1 cellular context compared by ENCODE assay signal in the genomic region with DNA sequence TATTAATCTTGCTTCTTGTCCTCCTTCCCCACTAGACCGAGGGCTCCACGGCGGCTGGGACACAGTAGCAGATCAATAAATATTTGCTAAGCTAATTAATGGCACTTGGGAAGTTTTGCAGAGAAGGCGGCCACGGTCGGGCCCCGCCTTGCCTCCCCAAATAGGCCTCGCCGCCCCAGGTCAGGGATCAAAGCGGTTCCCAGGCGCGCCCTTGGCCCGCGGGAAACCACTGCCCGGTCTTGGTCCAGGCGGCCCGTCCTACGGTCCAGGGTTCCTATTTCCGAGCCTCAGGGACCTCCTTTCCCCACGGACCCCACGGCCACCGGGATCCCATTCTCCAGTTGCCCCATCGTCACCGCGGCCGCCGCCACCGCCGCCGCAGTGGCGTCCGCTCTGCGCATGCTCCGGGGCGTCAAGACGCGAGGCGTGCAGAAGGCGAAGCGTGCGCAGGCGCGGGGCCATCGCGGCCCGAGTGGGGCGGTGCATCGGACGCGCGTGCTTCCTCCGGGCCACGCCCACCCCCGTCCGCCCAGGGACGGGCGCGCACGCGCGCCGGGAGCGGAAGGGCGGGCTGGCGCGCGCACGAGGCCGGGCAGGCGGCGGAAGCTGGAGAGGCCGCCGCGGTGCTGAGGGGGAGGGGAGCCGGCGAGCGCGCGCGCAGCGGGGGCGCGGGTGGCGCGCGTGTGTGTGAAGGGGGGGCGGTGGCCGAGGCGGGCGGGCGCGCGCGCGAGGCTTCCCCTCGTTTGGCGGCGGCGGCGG.
TF ChIP-seq lines count a peak whose summit lies in the region.

A gene (plus strand): TSS at position 717 of the 759 bp plus-strand sequence. CDS start 23,122 bp downstream, outside the sequence.

TF ChIP-seq in GM12878, 131 proteins besides CTCF, POLR2A, EP300 and RAD21 (continued from another document and continues in another):
- TF ChIP-seq, protein P1, sequence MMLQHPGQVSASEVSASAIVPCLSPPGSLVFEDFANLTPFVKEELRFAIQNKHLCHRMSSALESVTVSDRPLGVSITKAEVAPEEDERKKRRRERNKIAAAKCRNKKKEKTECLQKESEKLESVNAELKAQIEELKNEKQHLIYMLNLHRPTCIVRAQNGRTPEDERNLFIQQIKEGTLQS (IDR thresholded peaks at IDR 0.05; ENCODE audit: borderline replicate concordance, extremely low read depth, low read depth, low read length), result peak; percentile 42; the same call in 1 of the 2 replicates
- peak; percentile 42; the same call in 1 of the 2 replicates for TF ChIP-seq HCFC1 (IDR thresholded peaks at IDR 0.05; ENCODE audit: low read length)
- 0 out of 2 replicates have a peak, but pooled peaks have one; percentile 64 for TF ChIP-seq CBFB (IDR thresholded peaks at IDR 0.05; ENCODE audit: low read depth)
- TF ChIP-seq ASH2L (IDR thresholded peaks at IDR 0.05; ENCODE audit: borderline replicate concordance, low read depth), result no peak
- 0 out of 2 replicates have a peak, but pooled peaks have one; percentile 31 for TF ChIP-seq RB1 (IDR thresholded peaks at IDR 0.05; ENCODE audit: borderline replicate concordance)
- TF ChIP-seq, protein P2, sequence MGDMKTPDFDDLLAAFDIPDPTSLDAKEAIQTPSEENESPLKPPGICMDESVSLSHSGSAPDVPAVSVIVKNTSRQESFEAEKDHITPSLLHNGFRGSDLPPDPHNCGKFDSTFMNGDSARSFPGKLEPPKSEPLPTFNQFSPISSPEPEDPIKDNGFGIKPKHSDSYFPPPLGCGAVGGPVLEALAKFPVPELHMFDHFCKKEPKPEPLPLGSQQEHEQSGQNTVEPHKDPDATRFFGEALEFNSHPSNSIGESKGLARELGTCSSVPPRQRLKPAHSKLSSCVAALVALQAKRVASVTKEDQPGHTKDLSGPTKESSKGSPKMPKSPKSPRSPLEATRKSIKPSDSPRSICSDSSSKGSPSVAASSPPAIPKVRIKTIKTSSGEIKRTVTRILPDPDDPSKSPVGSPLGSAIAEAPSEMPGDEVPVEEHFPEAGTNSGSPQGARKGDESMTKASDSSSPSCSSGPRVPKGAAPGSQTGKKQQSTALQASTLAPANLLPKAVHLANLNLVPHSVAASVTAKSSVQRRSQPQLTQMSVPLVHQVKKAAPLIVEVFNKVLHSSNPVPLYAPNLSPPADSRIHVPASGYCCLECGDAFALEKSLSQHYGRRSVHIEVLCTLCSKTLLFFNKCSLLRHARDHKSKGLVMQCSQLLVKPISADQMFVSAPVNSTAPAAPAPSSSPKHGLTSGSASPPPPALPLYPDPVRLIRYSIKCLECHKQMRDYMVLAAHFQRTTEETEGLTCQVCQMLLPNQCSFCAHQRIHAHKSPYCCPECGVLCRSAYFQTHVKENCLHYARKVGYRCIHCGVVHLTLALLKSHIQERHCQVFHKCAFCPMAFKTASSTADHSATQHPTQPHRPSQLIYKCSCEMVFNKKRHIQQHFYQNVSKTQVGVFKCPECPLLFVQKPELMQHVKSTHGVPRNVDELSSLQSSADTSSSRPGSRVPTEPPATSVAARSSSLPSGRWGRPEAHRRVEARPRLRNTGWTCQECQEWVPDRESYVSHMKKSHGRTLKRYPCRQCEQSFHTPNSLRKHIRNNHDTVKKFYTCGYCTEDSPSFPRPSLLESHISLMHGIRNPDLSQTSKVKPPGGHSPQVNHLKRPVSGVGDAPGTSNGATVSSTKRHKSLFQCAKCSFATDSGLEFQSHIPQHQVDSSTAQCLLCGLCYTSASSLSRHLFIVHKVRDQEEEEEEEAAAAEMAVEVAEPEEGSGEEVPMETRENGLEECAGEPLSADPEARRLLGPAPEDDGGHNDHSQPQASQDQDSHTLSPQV (IDR thresholded peaks at IDR 0.05), result no peak
- TF ChIP-seq YBX1 (IDR thresholded peaks at IDR 0.05), result no peak
- TF ChIP-seq POU2F2 (IDR thresholded peaks at IDR 0.05; ENCODE audit: borderline replicate concordance, low read depth, low read length), result no peak
- TF ChIP-seq CHD2 (IDR thresholded peaks at IDR 0.05; ENCODE audit: borderline replicate concordance, low read depth, low read length), result 0 out of 2 replicates have a peak, but pooled peaks have one; percentile 53
- TF ChIP-seq FOXK2 (IDR thresholded peaks at IDR 0.05), result no peak
- no peak for TF ChIP-seq LARP7 (IDR thresholded peaks at IDR 0.05)
- peak; percentile 54; the same call in 1 of the 2 replicates for TF ChIP-seq SMAD5 (IDR thresholded peaks at IDR 0.05; ENCODE audit: low read depth)
- peak; percentile 16; the same call in 1 of the 2 replicates for TF ChIP-seq YY1 (IDR thresholded peaks at IDR 0.05; ENCODE audit: low read depth, low read length)
- peak; percentile 59; the same call in 1 of the 2 replicates for TF ChIP-seq ZNF207 (IDR thresholded peaks at IDR 0.05; ENCODE audit: borderline replicate concordance)
- 0 out of 2 replicates have a peak, but pooled peaks have one; percentile 35 for TF ChIP-seq CREM (IDR thresholded peaks at IDR 0.05; ENCODE audit: low read depth)
- no peak for TF ChIP-seq EED (IDR thresholded peaks at IDR 0.05; ENCODE audit: low read depth)
- no peak; the same call in 1 of the 2 replicates for TF ChIP-seq RUNX3 (IDR thresholded peaks at IDR 0.05; ENCODE audit: low read length)
- TF ChIP-seq PML (IDR thresholded peaks at IDR 0.05; ENCODE audit: low read length), result no peak
- TF ChIP-seq SREBF1 (IDR thresholded peaks at IDR 0.05; ENCODE audit: low read length), result no peak
- TF ChIP-seq, protein P3, sequence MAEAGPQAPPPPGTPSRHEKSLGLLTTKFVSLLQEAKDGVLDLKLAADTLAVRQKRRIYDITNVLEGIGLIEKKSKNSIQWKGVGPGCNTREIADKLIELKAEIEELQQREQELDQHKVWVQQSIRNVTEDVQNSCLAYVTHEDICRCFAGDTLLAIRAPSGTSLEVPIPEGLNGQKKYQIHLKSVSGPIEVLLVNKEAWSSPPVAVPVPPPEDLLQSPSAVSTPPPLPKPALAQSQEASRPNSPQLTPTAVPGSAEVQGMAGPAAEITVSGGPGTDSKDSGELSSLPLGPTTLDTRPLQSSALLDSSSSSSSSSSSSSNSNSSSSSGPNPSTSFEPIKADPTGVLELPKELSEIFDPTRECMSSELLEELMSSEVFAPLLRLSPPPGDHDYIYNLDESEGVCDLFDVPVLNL (IDR thresholded peaks at IDR 0.05; ENCODE audit: low read depth, low read length), result 0 out of 2 replicates have a peak, but pooled peaks have one; percentile 19
- TF ChIP-seq IRF4 (IDR thresholded peaks at IDR 0.05; ENCODE audit: low read depth, low read length), result no peak
- TF ChIP-seq TCF12 (IDR thresholded peaks at IDR 0.05; ENCODE audit: low read depth, low read length), result peak; percentile 36; the same call in 1 of the 2 replicates
- no peak for TF ChIP-seq TARDBP (IDR thresholded peaks at IDR 0.05; ENCODE audit: borderline replicate concordance)
- TF ChIP-seq EGR1 (IDR thresholded peaks at IDR 0.05; ENCODE audit: borderline replicate concordance in 1 of 2, low read depth in 2 of 2, low read length in 2 of 2), result peak in 1 of 2 experiments; percentile 73; a peak in 2 of 3 replicates
- TF ChIP-seq IKZF1 (conservative IDR thresholded peaks at IDR 0.05), result peak; percentile 100
- TF ChIP-seq, protein P4, sequence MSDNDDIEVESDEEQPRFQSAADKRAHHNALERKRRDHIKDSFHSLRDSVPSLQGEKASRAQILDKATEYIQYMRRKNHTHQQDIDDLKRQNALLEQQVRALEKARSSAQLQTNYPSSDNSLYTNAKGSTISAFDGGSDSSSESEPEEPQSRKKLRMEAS (IDR thresholded peaks at IDR 0.05; ENCODE audit: low read depth, low read length), result peak; percentile 50
- no peak for TF ChIP-seq NR2C2 (IDR thresholded peaks at IDR 0.05; ENCODE audit: borderline replicate concordance, control insufficient read depth, insufficient read length, low read depth)
- TF ChIP-seq NR2F1 (conservative IDR thresholded peaks at IDR 0.05), result peak; percentile 95
- TF ChIP-seq NBN (IDR thresholded peaks at IDR 0.05), result peak; percentile 34; the same call in 1 of the 2 replicates
- TF ChIP-seq ESRRA (IDR thresholded peaks at IDR 0.05; ENCODE audit: low read length), result 0 out of 2 replicates have a peak, but pooled peaks have one; percentile 55
- TF ChIP-seq, protein P5, sequence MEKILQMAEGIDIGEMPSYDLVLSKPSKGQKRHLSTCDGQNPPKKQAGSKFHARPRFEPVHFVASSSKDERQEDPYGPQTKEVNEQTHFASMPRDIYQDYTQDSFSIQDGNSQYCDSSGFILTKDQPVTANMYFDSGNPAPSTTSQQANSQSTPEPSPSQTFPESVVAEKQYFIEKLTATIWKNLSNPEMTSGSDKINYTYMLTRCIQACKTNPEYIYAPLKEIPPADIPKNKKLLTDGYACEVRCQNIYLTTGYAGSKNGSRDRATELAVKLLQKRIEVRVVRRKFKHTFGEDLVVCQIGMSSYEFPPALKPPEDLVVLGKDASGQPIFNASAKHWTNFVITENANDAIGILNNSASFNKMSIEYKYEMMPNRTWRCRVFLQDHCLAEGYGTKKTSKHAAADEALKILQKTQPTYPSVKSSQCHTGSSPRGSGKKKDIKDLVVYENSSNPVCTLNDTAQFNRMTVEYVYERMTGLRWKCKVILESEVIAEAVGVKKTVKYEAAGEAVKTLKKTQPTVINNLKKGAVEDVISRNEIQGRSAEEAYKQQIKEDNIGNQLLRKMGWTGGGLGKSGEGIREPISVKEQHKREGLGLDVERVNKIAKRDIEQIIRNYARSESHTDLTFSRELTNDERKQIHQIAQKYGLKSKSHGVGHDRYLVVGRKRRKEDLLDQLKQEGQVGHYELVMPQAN (conservative IDR thresholded peaks at IDR 0.05), result no peak
- TF ChIP-seq RELA (IDR thresholded peaks at IDR 0.05; ENCODE audit: borderline replicate concordance, partially characterized antibody), result no peak
- TF ChIP-seq IKZF2 (IDR thresholded peaks at IDR 0.05), result peak in 1 of 2 experiments; percentile 18; a peak in 1 of 4 replicates
- TF ChIP-seq GATAD2B (conservative IDR thresholded peaks at IDR 0.05; ENCODE audit: low read depth), result 0 out of 2 replicates have a peak, but pooled peaks have one; percentile 22
- no peak for TF ChIP-seq RAD51 (IDR thresholded peaks at IDR 0.05)
- TF ChIP-seq KDM1A (IDR thresholded peaks at IDR 0.05; ENCODE audit: borderline replicate concordance), result no peak
- TF ChIP-seq, protein P6, sequence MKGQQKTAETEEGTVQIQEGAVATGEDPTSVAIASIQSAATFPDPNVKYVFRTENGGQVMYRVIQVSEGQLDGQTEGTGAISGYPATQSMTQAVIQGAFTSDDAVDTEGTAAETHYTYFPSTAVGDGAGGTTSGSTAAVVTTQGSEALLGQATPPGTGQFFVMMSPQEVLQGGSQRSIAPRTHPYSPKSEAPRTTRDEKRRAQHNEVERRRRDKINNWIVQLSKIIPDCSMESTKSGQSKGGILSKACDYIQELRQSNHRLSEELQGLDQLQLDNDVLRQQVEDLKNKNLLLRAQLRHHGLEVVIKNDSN (IDR thresholded peaks at IDR 0.05; ENCODE audit: borderline replicate concordance, extremely low read length, insufficient read depth, low read depth, low read length), result no peak
- TF ChIP-seq SPI1 (IDR thresholded peaks at IDR 0.05; ENCODE audit: borderline replicate concordance, insufficient read depth, low read depth, low read length), result peak; percentile 15; the same call in 1 of the 2 replicates
- TF ChIP-seq POLR2AphosphoS2 (IDR thresholded peaks at IDR 0.05; ENCODE audit: low read depth, low read length), result peak; percentile 77; the same call in 1 of the 2 replicates
- TF ChIP-seq, protein P7, sequence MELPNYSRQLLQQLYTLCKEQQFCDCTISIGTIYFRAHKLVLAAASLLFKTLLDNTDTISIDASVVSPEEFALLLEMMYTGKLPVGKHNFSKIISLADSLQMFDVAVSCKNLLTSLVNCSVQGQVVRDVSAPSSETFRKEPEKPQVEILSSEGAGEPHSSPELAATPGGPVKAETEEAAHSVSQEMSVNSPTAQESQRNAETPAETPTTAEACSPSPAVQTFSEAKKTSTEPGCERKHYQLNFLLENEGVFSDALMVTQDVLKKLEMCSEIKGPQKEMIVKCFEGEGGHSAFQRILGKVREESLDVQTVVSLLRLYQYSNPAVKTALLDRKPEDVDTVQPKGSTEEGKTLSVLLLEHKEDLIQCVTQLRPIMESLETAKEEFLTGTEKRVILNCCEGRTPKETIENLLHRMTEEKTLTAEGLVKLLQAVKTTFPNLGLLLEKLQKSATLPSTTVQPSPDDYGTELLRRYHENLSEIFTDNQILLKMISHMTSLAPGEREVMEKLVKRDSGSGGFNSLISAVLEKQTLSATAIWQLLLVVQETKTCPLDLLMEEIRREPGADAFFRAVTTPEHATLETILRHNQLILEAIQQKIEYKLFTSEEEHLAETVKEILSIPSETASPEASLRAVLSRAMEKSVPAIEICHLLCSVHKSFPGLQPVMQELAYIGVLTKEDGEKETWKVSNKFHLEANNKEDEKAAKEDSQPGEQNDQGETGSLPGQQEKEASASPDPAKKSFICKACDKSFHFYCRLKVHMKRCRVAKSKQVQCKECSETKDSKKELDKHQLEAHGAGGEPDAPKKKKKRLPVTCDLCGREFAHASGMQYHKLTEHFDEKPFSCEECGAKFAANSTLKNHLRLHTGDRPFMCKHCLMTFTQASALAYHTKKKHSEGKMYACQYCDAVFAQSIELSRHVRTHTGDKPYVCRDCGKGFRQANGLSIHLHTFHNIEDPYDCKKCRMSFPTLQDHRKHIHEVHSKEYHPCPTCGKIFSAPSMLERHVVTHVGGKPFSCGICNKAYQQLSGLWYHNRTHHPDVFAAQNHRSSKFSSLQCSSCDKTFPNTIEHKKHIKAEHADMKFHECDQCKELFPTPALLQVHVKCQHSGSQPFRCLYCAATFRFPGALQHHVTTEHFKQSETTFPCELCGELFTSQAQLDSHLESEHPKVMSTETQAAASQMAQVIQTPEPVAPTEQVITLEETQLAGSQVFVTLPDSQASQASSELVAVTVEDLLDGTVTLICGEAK (IDR thresholded peaks at IDR 0.05; ENCODE audit: borderline replicate concordance), result no peak
- TF ChIP-seq CREB1 (IDR thresholded peaks at IDR 0.05; ENCODE audit: low read depth), result no peak; the same call in 1 of the 2 replicates
- TF ChIP-seq SIX5 (IDR thresholded peaks at IDR 0.05; ENCODE audit: low read depth, low read length, severe bottlenecking), result no peak
- TF ChIP-seq ZBED1 (IDR thresholded peaks at IDR 0.05; ENCODE audit: borderline replicate concordance), result no peak
- TF ChIP-seq TCF7 (IDR thresholded peaks at IDR 0.05; ENCODE audit: borderline replicate concordance), result no peak
- peak; percentile 80; the same call in 1 of the 2 replicates for TF ChIP-seq POLR2AphosphoS5 (IDR thresholded peaks at IDR 0.05; ENCODE audit: low read length)
- TF ChIP-seq TCF3 (IDR thresholded peaks at IDR 0.05; ENCODE audit: borderline replicate concordance, insufficient read depth, low read depth, low read length), result peak; percentile 44; the same call in 1 of the 2 replicates
